ENCODE assay signal across 14 cellular contexts in the genomic region with DNA sequence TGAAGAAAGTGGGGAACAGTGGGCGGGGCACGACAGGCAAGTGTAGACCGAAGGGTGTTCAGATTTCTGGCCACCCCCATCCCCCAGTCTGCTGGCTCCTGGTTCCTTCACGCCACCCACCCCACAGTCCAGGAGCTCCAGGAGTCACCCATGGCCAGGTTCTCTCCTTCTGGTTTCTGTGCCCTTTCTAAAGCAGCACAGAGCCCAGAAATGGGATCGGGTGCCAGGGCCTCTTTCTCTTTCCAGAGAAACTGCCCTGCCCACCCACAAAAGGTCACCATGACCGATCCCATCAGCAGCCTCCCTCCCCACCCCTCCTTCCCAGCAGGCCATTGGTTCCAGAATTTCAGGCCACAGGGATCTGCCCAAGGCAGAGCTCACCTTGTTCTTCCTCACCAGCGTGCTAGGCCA. TPM values are rescaled to one million over a fixed set of nuclear protein-coding genes. Genes with fewer than 3 reads are reported as not detected.
DNase-seq lines count a peak whose midpoint lies in the region; ATAC-seq, FAIRE-seq and TF ChIP-seq lines count a peak whose summit lies in the region.
"Had no signal": no experiment of that assay in that cellular context is flagged by ENCODE, and none has a peak within 500 bp of the region (broad histone marks: within the 10 kb centered on the region; RNA-seq: fewer than 3 reads in every experiment).

No MANE protein-coding gene starts in this region.

- H4K91ac ChIP-seq in H1 (replicated peaks; ENCODE audit: insufficient read length, low read length) (peak overlapping the region; percentile 32), neuronal stem cell (ENCODE audit: low read depth, low read length, poor library complexity) (no peak overlapping the region)

- H2BK15ac ChIP-seq in H1 (ENCODE audit: low read length), result no peak overlapping the region
- H2BK15ac ChIP-seq in neuronal stem cell (ENCODE audit: low read length), result peak overlapping the region; percentile 30

- H3K27me3 ChIP-seq in H1 (replicated peaks in 1 of 4; ENCODE audit: control insufficient read depth in 3 of 4, extremely low read depth in 1 of 4, insufficient read depth in 3 of 4, low read length in 3 of 4) (peaks cover 0 to 22% (median 16%) of the 10 kb centered on the region in 4 experiments; a peak in 5 of 7 replicates), neuronal stem cell (ENCODE audit: control insufficient read depth in 3 of 3, insufficient read depth in 3 of 3, low read depth in 1 of 3, low read length in 3 of 3) (no peaks in the 10 kb centered on the region)

- TF ChIP-seq POLR2A in H1 (IDR thresholded peaks at IDR 0.05; ENCODE audit: control extremely low read depth in 1 of 2, low read depth in 2 of 2, low read length in 2 of 2), result no peak

- no peak overlapping the region for H3K4me3 ChIP-seq in H1 (ENCODE audit: extremely low read depth in 1 of 4, insufficient read depth in 2 of 4, low read depth in 3 of 4, low read length in 4 of 4)
- H3K4me3 ChIP-seq in neuronal stem cell (ENCODE audit: low read length in 2 of 2), result no peak overlapping the region
- H3K4me3 ChIP-seq: BLaER1 treated with 17β-estradiol and CSF1 and Interleukin-3, amounts not matched to agents 10 nM and 100 nM had no signal

- peaks cover 0 to 4% of the 10 kb centered on the region in 2 experiments; a peak in 1 of 4 replicates for H3K79me2 ChIP-seq in H1 (ENCODE audit: control insufficient read depth in 1 of 2, insufficient read depth in 2 of 2, low read length in 2 of 2)

- H3K18ac ChIP-seq in H1 (ENCODE audit: extremely low read depth, low read length), result no peak overlapping the region
- peak overlapping the region; percentile 23 for H3K18ac ChIP-seq in neuronal stem cell (ENCODE audit: low read length)

- H2BK20ac ChIP-seq in H1 (ENCODE audit: low read length), result 0 out of 2 replicates have a peak overlapping the region, but pooled peaks have one; percentile 48

- H3K27ac ChIP-seq in H1 (ENCODE audit: low read depth, low read length), result no peak overlapping the region
- no peak overlapping the region for H3K27ac ChIP-seq in neuronal stem cell (replicated peaks; ENCODE audit: low read length)
- H3K27ac ChIP-seq: BLaER1 treated with 17β-estradiol and CSF1 and Interleukin-3, amounts not matched to agents 10 nM and 100 nM had no signal

- no peak for FAIRE-seq in H1 (lab: Jason Lieb, UNC)
- FAIRE-seq: H54 had no signal

- no peak for TF ChIP-seq CTCF in H1 (IDR thresholded peaks at IDR 0.05; ENCODE audit: control extremely low read depth in 1 of 3, insufficient read depth in 1 of 3, low read depth in 1 of 3, low read length in 3 of 3)

- no peak overlapping the region for H2BK120ac ChIP-seq in H1 (replicated peaks; ENCODE audit: low read depth, low read length)
- H2BK120ac ChIP-seq in neuronal stem cell (ENCODE audit: low read depth, low read length), result no peak overlapping the region

- no peak for TF ChIP-seq EP300 in H1 (IDR thresholded peaks at IDR 0.05; ENCODE audit: borderline replicate concordance in 1 of 2, low read depth in 2 of 2, low read length in 2 of 2)

- H3K4ac ChIP-seq in H1 (replicated peaks; ENCODE audit: insufficient read length, low read depth, low read length) (no peak overlapping the region), neuronal stem cell (ENCODE audit: low read length) (peak overlapping the region; percentile 39)

- no peaks in the 10 kb centered on the region for H3K79me1 ChIP-seq in H1 (ENCODE audit: low read depth, low read length)
- peaks cover 13% of the 10 kb centered on the region for H3K79me1 ChIP-seq in neuronal stem cell (ENCODE audit: low read depth, low read length)

- H3K9ac ChIP-seq in H1 (replicated peaks in 1 of 4; ENCODE audit: extremely low read depth in 1 of 4, low read depth in 3 of 4, low read length in 3 of 4), result no peak overlapping the region
- H3K9ac ChIP-seq in neuronal stem cell (ENCODE audit: low read depth, low read length, poor library complexity), result no peak overlapping the region

- no peak overlapping the region for H3K14ac ChIP-seq in H1 (ENCODE audit: insufficient read length)
- H3K14ac ChIP-seq in neuronal stem cell (ENCODE audit: low read length), result peak overlapping the region; percentile 25

- H3K23me2 ChIP-seq in H1 (ENCODE audit: low read depth, low read length), result peaks cover 3% of the 10 kb centered on the region; the same call in 1 of the 2 replicates

- H2BK5ac ChIP-seq in H1 (ENCODE audit: low read depth, low read length) (no peak overlapping the region), neuronal stem cell (ENCODE audit: low read length) (peak overlapping the region; percentile 26)

- CTCF ChIA-PET in H1 (lab: Charles Lee; ENCODE audit: partially characterized antibody), result interaction anchor here (0.8 to 28.7 kb wide), 6 partner anchors 6 to 59 kb away, joined by 3 to 651 read pairs (median 169); a partner anchor contains a TSS

- ATAC-seq in left ventricle myocardium superior, result no peak

- TF ChIP-seq RAD21 in H1 (IDR thresholded peaks at IDR 0.05 in 1 of 2, conservative IDR thresholded peaks at IDR 0.05 in 1 of 2; ENCODE audit: low read depth in 2 of 2, low read length in 2 of 2), result no peak

- H4K20me1 ChIP-seq in H1 (replicated peaks in 1 of 2; ENCODE audit: control insufficient read depth in 1 of 2, insufficient read depth in 2 of 2, low read length in 2 of 2), result peaks cover 3% of the 10 kb centered on the region in 2 experiments

- H3K4me2 ChIP-seq in H1 (ENCODE audit: insufficient read depth in 1 of 2, low read depth in 2 of 2, low read length in 2 of 2), result no peak overlapping the region
- H3K4me2 ChIP-seq in neuronal stem cell (ENCODE audit: insufficient read depth, low read length, poor library complexity, severe bottlenecking), result no peak overlapping the region

- H3K36me3 ChIP-seq in H1 (ENCODE audit: control insufficient read depth in 2 of 4, insufficient read depth in 4 of 4, low read length in 3 of 4), result no peaks in the 10 kb centered on the region
- peaks cover 5 to 9% of the 10 kb centered on the region in 2 donors for H3K36me3 ChIP-seq in neuronal stem cell (replicated peaks in 1 of 2; ENCODE audit: control insufficient read depth in 2 of 2, insufficient read depth in 2 of 2, low read length in 2 of 2)
- H3K36me3 ChIP-seq: BLaER1 treated with 17β-estradiol and CSF1 and Interleukin-3, amounts not matched to agents 10 nM and 100 nM had no signal

- DNase-seq in cardiac septum (ENCODE audit: low spot score) (peak; percentile 51), left ventricle myocardium superior (no peak), H1 (ENCODE audit: low read depth in 1 of 2, low spot score in 2 of 2) (no peak), neuronal stem cell (ENCODE audit: low spot score) (no peak), OCI-M2 (lab: John Stamatoyannopoulos, UW; ENCODE audit: unreplicated experiment) (no peak), C1 segment of cervical spinal cord (lab: John Stamatoyannopoulos, UW) (no peak), NCI-H446 treated with DMSO at 0.1 percent for 48 hours (lab: John Stamatoyannopoulos, UW) (no peak)
- DNase-seq: 8988T, AML-193, Calu3, DMS 273 treated with DMSO at 0.1 percent for 48 hours, IMR-90 had no signal

- H2BK12ac ChIP-seq in H1 (ENCODE audit: low read depth, low read length) (no peak overlapping the region), neuronal stem cell (ENCODE audit: low read length) (peak overlapping the region; percentile 86)

- H3K56ac ChIP-seq in H1 (replicated peaks; ENCODE audit: insufficient read length, low read depth, low read length), result no peak overlapping the region

- H2AFZ ChIP-seq in H1 (ENCODE audit: low read length), result no peak overlapping the region
- H2AFZ ChIP-seq in neuronal stem cell (ENCODE audit: low read length), result no peak overlapping the region

- H3K9me3 ChIP-seq in H1 (ENCODE audit: insufficient read depth in 2 of 2, low read depth in 1 of 2, low read length in 1 of 2) (no peaks in the 10 kb centered on the region; a peak in 2 of 4 replicates), neuronal stem cell (replicated peaks in 1 of 2; ENCODE audit: control insufficient read depth in 2 of 2, insufficient read depth in 1 of 2, low read depth in 1 of 2, low read length in 2 of 2) (peaks cover 9 to 10% of the 10 kb centered on the region in 2 donors)
- H3K9me3 ChIP-seq: BLaER1 treated with 17β-estradiol and CSF1 and Interleukin-3, amounts not matched to agents 10 nM and 100 nM had no signal

- H2AK5ac ChIP-seq in H1 (ENCODE audit: low read depth, low read length), result 0 out of 2 replicates have a peak overlapping the region, but pooled peaks have one; percentile 49
- peak overlapping the region; percentile 14 for H2AK5ac ChIP-seq in neuronal stem cell (ENCODE audit: low read depth, low read length)

- H4K8ac ChIP-seq in H1 (ENCODE audit: extremely low read depth, insufficient read depth, low read length) (no peak overlapping the region), neuronal stem cell (ENCODE audit: low read depth, low read length) (no peak overlapping the region)

- H3K4me1 ChIP-seq in H1 (replicated peaks in 1 of 4; ENCODE audit: control insufficient read depth in 3 of 4, insufficient read depth in 4 of 4, low read length in 3 of 4), result peaks cover 0 to 24% (median 20%) of the 10 kb centered on the region in 4 experiments; a peak in 6 of 7 replicates
- H3K4me1 ChIP-seq in neuronal stem cell (ENCODE audit: control insufficient read depth in 2 of 2, insufficient read depth in 1 of 2, low read depth in 1 of 2, low read length in 2 of 2), result peaks cover 23 to 31% of the 10 kb centered on the region in 2 donors

- intact Hi-C loops in cardiac septum (cut with DNase I) (no loop called here), left ventricle myocardium superior (cut with micrococcal nuclease) (no loop called here)

- H3K23ac ChIP-seq in H1 (ENCODE audit: insufficient read length) (no peak overlapping the region), neuronal stem cell (ENCODE audit: low read depth, low read length, poor library complexity) (no peak overlapping the region)

- whole genome bisulfite sequencing in H1 (ENCODE audit: extremely low coverage in 1 of 2, insufficient coverage in 1 of 2, insufficient read length in 1 of 2, insufficient replicate concordance in 2 of 2, low coverage in 1 of 2, low lambda C conversion rate in 2 of 2, missing lambda C conversion rate in 1 of 2), 2 experiments, result 96% methylated on average over 6 of the region's 7 CpGs; no CpG with 5 or more reads in 1 of the 2 experiments
- WGBS in neuronal stem cell (ENCODE audit: extremely low coverage in 2 of 2, insufficient read length in 2 of 2, insufficient replicate concordance in 1 of 2), 2 donors, result no CpG with 5 or more reads among the region's 7 CpGs

- no peak overlapping the region for H4K5ac ChIP-seq in H1 (ENCODE audit: insufficient read length, low read depth, low read length)

- POLR2A ChIA-PET in H1 (lab: Charles Lee; ENCODE audit: partially characterized antibody), result interaction anchor here (0.8 to 12.2 kb wide), 6 partner anchors 9 to 157 kb away, joined by 3 to 252 read pairs (median 8); no protein-coding TSS in a partner anchor

RNA-seq across cellular contexts. Expression of a gene that starts 3.2 kb away (rescaled TPM):
- total RNA-seq in cardiac septum (7.1 TPM), left ventricle myocardium superior (9.8 TPM)
- 27.7 and 28.0 TPM in 2 replicates for total RNA-seq in H1 (2021; fragmentation: NEBNext Ultra II Directional; extraction: Animal tissue kit (Norgen Biotek cat#: 25700))
- polyA plus RNA-seq in H1 (2011; rRNA removed), result 12.0 and 25.9 TPM in 2 replicates
- 12.4 TPM for polyA plus RNA-seq in H1 (2011; cell fraction: cytosol; rRNA removed)
- 59.6 TPM for polyA plus RNA-seq in H1 (2011; cell fraction: nucleus; rRNA removed)
- polyA plus RNA-seq in H1 (2012, experiment 1 of 2), result 15.3 to 24.5 TPM (median 21.9 TPM) in 4 replicates
- 16.0 TPM for polyA plus RNA-seq in H1 (2012, experiment 2 of 2)
- polyA plus RNA-seq in H1 (2013, experiment 1 of 2), result 19.9 TPM
- polyA plus RNA-seq in H1 (2013, experiment 2 of 2), result 16.0 TPM
- polyA minus RNA-seq in H1 (2011; rRNA and poly(A)+ RNA removed), result 37.3 and 50.6 TPM in 2 replicates
- polyA minus RNA-seq in H1 (2011; cell fraction: cytosol; rRNA and poly(A)+ RNA removed), result 28.1 TPM
- 39.4 TPM for polyA minus RNA-seq in H1 (2011; cell fraction: nucleus; rRNA and poly(A)+ RNA removed)
- 40.0 TPM for polyA plus RNA-seq in neuronal stem cell (2013, experiment 1 of 2)
- polyA plus RNA-seq in neuronal stem cell (2013, experiment 2 of 2), result 41.0 TPM

RNA-seq across cellular contexts. Expression of a gene that starts 32.4 kb away (rescaled TPM):
- total RNA-seq in cardiac septum, result 104 TPM
- 99.8 TPM for total RNA-seq in left ventricle myocardium superior
- 136 and 146 TPM in 2 replicates for total RNA-seq in H1 (2021; fragmentation: NEBNext Ultra II Directional; extraction: Animal tissue kit (Norgen Biotek cat#: 25700))
- polyA plus RNA-seq in H1 (2011; rRNA removed), result 83.1 and 97.1 TPM in 2 replicates
- polyA plus RNA-seq in H1 (2011; cell fraction: cytosol; rRNA removed), result 145 TPM
- 134 TPM for polyA plus RNA-seq in H1 (2011; cell fraction: nucleus; rRNA removed)
- polyA plus RNA-seq in H1 (2012, experiment 1 of 2), result 150 to 162 TPM (median 155 TPM) in 4 replicates
- polyA plus RNA-seq in H1 (2012, experiment 2 of 2), result 71.7 TPM
- polyA plus RNA-seq in H1 (2013, experiment 1 of 2), result 89.1 TPM
- polyA plus RNA-seq in H1 (2013, experiment 2 of 2), result 87.4 TPM
- polyA minus RNA-seq in H1 (2011; rRNA and poly(A)+ RNA removed), result 87.1 and 97.9 TPM in 2 replicates
- 50.2 TPM for polyA minus RNA-seq in H1 (2011; cell fraction: cytosol; rRNA and poly(A)+ RNA removed)
- polyA minus RNA-seq in H1 (2011; cell fraction: nucleus; rRNA and poly(A)+ RNA removed), result 67.5 TPM
- 110 TPM for polyA plus RNA-seq in neuronal stem cell (2013, experiment 1 of 2)
- 109 TPM for polyA plus RNA-seq in neuronal stem cell (2013, experiment 2 of 2)

RNA-seq across cellular contexts. Expression of a gene that starts 36.8 kb away (rescaled TPM):
- total RNA-seq in cardiac septum (0.59 TPM), left ventricle myocardium superior (0.74 TPM)
- total RNA-seq in H1 (2021; fragmentation: NEBNext Ultra II Directional; extraction: Animal tissue kit (Norgen Biotek cat#: 25700)), result 67.3 and 69.6 TPM in 2 replicates
- 56.1 and 83.3 TPM in 2 replicates for polyA plus RNA-seq in H1 (2011; rRNA removed)
- polyA plus RNA-seq in H1 (2011; cell fraction: cytosol; rRNA removed), result 61.4 TPM
- 94.4 TPM for polyA plus RNA-seq in H1 (2011; cell fraction: nucleus; rRNA removed)
- polyA plus RNA-seq in H1 (2012, experiment 1 of 2), result 49.1 to 60.0 TPM (median 56.5 TPM) in 4 replicates
- 58.9 TPM for polyA plus RNA-seq in H1 (2012, experiment 2 of 2)
- polyA plus RNA-seq in H1 (2013, experiment 1 of 2), result 54.5 TPM
- polyA plus RNA-seq in H1 (2013, experiment 2 of 2), result 53.3 TPM
- polyA minus RNA-seq in H1 (2011; rRNA and poly(A)+ RNA removed), result 16.6 and 25.5 TPM in 2 replicates
- polyA minus RNA-seq in H1 (2011; cell fraction: cytosol; rRNA and poly(A)+ RNA removed), result 24.0 TPM
- polyA minus RNA-seq in H1 (2011; cell fraction: nucleus; rRNA and poly(A)+ RNA removed), result 21.1 TPM
- 118 TPM for polyA plus RNA-seq in neuronal stem cell (2013, experiment 1 of 2)
- polyA plus RNA-seq in neuronal stem cell (2013, experiment 2 of 2), result 115 TPM

Comparison
In these comparisons a context has a peak if more than half of its experiments do, and no peak if none do; other contexts are left out.
1. RNA of a gene that starts 36.8 kb away (total RNA-seq): 67.3 to 69.6 TPM in H1; 0.74 TPM in left ventricle myocardium superior (single experiment) and 0.59 TPM in cardiac septum (single experiment); every median in the first group is over 10 times any median in the second.